In the genomic region with DNA sequence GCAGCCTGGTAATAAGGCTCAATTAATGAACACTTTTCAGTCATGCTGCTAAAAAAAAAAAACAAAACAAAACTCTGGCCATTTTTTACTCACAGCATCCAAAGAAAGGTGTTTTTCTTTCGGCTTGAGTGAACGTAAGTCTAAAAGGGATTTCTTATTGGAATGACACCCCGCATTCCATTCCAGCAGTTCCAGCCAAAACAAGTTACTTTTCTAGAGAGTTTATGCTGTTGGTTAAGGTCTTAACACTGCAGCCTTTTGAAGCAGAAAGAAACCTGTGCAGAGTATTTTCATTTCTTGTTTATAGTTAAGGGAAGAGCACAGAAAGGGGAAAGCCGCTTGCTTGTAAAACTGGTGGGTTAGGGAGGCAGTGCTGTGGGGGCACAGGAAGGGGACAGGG, we compare ENCODE assay signal across 10 cellular contexts. TPM values are rescaled to one million over a fixed set of nuclear protein-coding genes. Genes with fewer than 3 reads are reported as not detected.
"Had no signal": no experiment of that assay in that cellular context is flagged by ENCODE, and none has a peak within 500 bp of the region (broad histone marks: within the 10 kb centered on the region; RNA-seq: fewer than 3 reads in every experiment).

No MANE protein-coding gene starts in this region.

RNA-seq across cellular contexts. Expression of a gene that starts 27.2 kb away (rescaled TPM):
- total RNA-seq: activated CD4-positive, alpha-beta T cell treated with anti-CD3 and anti-CD28 coated beads, Interleukin-2, amount 10 ng/mL, durations not matched to agents 7 days and 5 days; activated CD8-positive, alpha-beta T cell treated with anti-CD3 and anti-CD28 coated beads, Interleukin-2, amount 10 ng/mL, durations not matched to agents 7 days and 5 days; activated naive CD8-positive, alpha-beta T cell treated with anti-CD3 and anti-CD28 coated beads, Interleukin-2, amount 10 ng/mL, durations not matched to agents 7 days and 5 days; activated T-helper 2 cell treated with anti-CD3 and anti-CD28 coated beads, Interferon-gamma antibody, Interleukin-2, Interleukin-4, amounts not matched to agents 10 μg/mL and 5 μg/mL and 100 μg/mL, durations not matched to agents 14 hours and 24 hours and 36 hours; ascending aorta; OCI-LY7; Right ventricle myocardium inferior; SK-MEL-5; T-helper 17 cell; WTC11 had no signal
